13 cellular contexts compared by ENCODE assay signal in the genomic region with DNA sequence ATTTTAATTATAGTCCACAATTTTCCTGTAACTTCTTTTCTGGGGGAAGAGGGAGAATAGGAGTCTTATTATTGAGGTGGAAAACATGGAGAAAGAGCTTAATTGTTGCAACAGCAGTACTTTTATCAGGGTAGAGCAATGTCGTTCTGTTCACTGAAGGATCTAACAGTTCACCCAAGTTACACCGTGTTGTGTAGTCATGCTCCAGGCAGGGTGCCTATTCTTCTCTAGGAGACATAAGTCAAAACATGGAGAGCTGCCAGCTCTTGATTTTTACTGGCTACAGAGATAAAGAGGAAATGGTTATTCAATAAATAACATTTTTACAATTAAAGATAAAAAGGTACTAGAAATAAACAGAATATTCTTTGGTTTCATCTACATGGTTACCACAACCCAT.
A peak's percentile ranks its signal among the peaks of the same experiment; 100 is the strongest.
DNase-seq lines count a peak whose midpoint lies in the region; ATAC-seq and TF ChIP-seq lines count a peak whose summit lies in the region.
"Had no signal": no experiment of that assay in that cellular context is flagged by ENCODE, and none has a peak within 500 bp of the region (broad histone marks: within the 10 kb centered on the region; RNA-seq: fewer than 3 reads in every experiment).

No MANE protein-coding gene starts in this region.

- ATAC-seq in SK-N-SH treated with all-trans-retinoic acid at 6 μM for 48 hours (peak; percentile 71), GM21717 (IDR thresholded peaks at IDR 0.05; ENCODE audit: unreplicated experiment) (no peak), HG02623 (IDR thresholded peaks at IDR 0.05; ENCODE audit: unreplicated experiment) (no peak), GM18870 (IDR thresholded peaks at IDR 0.05; ENCODE audit: unreplicated experiment) (no peak)

- DNase-seq in SHP77 treated with DMSO at 0.1 percent for 48 hours (lab: John Stamatoyannopoulos, UW) = peak; percentile 6
- no peak for DNase-seq in SHP77 (lab: John Stamatoyannopoulos, UW)
- peak; percentile 77 for DNase-seq in fibroblast of the conjunctiva (ENCODE audit: low read depth)
- peak; percentile 67 for DNase-seq in smooth muscle cell of the brain vasculature (ENCODE audit: low read depth, low spot score)
- DNase-seq: activated naive CD4-positive, alpha-beta T cell treated with anti-CD3 and anti-CD28 coated beads, Interleukin-2, amount 10 ng/mL, durations not matched to agents 7 days and 5 days; effector CD4-positive, alpha-beta T cell; GF-D8; sigmoid colon; trophoblast cell had no signal

TF ChIP-seq in SK-N-SH treated with all-trans-retinoic acid at 6 μM for 48 hours, 23 proteins besides CTCF, POLR2A, EP300 and RAD21:
- TF ChIP-seq ZNF70 (CRISPR knock-in tag; IDR thresholded peaks at IDR 0.05) (no peak), OSR1 (CRISPR knock-in tag; IDR thresholded peaks at IDR 0.05) (no peak), RARB (CRISPR knock-in tag; IDR thresholded peaks at IDR 0.05) (no peak), CSDC2 (CRISPR knock-in tag; IDR thresholded peaks at IDR 0.05) (no peak), ZC3H10 (CRISPR knock-in tag; IDR thresholded peaks at IDR 0.05) (no peak), BACH2 (CRISPR knock-in tag; IDR thresholded peaks at IDR 0.05; ENCODE audit: borderline replicate concordance) (no peak), ZNF8 (CRISPR knock-in tag; IDR thresholded peaks at IDR 0.05) (no peak), TSHZ2 (CRISPR knock-in tag; IDR thresholded peaks at IDR 0.05) (no peak), POU6F1 (CRISPR knock-in tag; IDR thresholded peaks at IDR 0.05; ENCODE audit: borderline replicate concordance, low read depth) (no peak), PPARA (CRISPR knock-in tag; IDR thresholded peaks at IDR 0.05; ENCODE audit: borderline replicate concordance) (no peak), TCF4 (CRISPR knock-in tag; IDR thresholded peaks at IDR 0.05; ENCODE audit: borderline replicate concordance) (no peak), ZNF565 (CRISPR knock-in tag; conservative IDR thresholded peaks at IDR 0.05; ENCODE audit: low read depth) (no peak), SNAI2 (CRISPR knock-in tag; IDR thresholded peaks at IDR 0.05) (no peak)
- TF ChIP-seq, protein P1, sequence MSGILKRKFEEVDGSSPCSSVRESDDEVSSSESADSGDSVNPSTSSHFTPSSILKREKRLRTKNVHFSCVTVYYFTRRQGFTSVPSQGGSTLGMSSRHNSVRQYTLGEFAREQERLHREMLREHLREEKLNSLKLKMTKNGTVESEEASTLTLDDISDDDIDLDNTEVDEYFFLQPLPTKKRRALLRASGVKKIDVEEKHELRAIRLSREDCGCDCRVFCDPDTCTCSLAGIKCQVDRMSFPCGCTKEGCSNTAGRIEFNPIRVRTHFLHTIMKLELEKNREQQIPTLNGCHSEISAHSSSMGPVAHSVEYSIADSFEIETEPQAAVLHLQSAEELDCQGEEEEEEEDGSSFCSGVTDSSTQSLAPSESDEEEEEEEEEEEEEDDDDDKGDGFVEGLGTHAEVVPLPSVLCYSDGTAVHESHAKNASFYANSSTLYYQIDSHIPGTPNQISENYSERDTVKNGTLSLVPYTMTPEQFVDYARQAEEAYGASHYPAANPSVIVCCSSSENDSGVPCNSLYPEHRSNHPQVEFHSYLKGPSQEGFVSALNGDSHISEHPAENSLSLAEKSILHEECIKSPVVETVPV (CRISPR knock-in tag; IDR thresholded peaks at IDR 0.05) = no peak
- TF ChIP-seq, protein P2, sequence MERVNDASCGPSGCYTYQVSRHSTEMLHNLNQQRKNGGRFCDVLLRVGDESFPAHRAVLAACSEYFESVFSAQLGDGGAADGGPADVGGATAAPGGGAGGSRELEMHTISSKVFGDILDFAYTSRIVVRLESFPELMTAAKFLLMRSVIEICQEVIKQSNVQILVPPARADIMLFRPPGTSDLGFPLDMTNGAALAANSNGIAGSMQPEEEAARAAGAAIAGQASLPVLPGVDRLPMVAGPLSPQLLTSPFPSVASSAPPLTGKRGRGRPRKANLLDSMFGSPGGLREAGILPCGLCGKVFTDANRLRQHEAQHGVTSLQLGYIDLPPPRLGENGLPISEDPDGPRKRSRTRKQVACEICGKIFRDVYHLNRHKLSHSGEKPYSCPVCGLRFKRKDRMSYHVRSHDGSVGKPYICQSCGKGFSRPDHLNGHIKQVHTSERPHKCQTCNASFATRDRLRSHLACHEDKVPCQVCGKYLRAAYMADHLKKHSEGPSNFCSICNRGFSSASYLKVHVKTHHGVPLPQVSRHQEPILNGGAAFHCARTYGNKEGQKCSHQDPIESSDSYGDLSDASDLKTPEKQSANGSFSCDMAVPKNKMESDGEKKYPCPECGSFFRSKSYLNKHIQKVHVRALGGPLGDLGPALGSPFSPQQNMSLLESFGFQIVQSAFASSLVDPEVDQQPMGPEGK (CRISPR knock-in tag; IDR thresholded peaks at IDR 0.05; ENCODE audit: borderline replicate concordance) = no peak
TF ChIP-seq in SK-N-SH treated with all-trans-retinoic acid at 6 μM for 48 hours: peak in this region for 0.

Comparison
In these comparisons a context has a peak if more than half of its experiments do, and no peak if none do; other contexts are left out.
1. DNase-seq: peak in SHP77 treated with DMSO at 0.1 percent for 48 hours (single experiment), fibroblast of the conjunctiva (single experiment) and smooth muscle cell of the brain vasculature (single experiment); none in SHP77 (0 of 2).